Comparison of ENCODE assay signal across 8 cellular contexts in the genomic region with DNA sequence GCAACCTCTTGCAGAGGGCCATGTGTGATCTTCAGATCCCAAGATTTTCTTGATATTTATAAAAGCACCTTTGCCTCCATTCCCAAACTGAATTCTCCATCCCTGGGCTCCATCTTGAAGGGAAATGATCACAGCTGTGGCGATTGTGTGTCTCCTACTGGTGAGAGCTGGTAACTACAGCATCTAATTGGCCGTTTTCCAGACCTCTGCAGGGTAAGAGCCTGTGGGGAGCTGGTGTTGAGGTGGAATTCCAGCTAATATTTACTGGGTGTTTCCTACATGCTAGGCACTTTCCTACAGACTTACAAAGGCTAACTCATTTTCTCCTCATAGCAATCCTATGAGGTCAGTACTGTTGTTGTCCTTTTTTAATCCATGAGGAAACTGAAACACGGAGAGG. TPM values are rescaled to one million over a fixed set of nuclear protein-coding genes. Genes with fewer than 3 reads are reported as not detected.
DNase-seq lines count a peak whose midpoint lies in the region; ATAC-seq and TF ChIP-seq lines count a peak whose summit lies in the region.

No MANE protein-coding gene starts in this region.

- H3K27me3 ChIP-seq in adipocyte (replicated peaks; ENCODE audit: control insufficient read depth, insufficient read depth, low read length) (peaks cover 11% of the 10 kb centered on the region), left lung (no peaks in the 10 kb centered on the region)

- peak; percentile 54 for DNase-seq in stimulated activated CD4-positive, alpha-beta T cell treated with anti-CD3 and anti-CD28 coated beads, Interleukin-4, amount 100 ng/mL, for 24 hours
- DNase-seq in stimulated activated CD4-positive, alpha-beta T cell treated with anti-CD3 and anti-CD28 coated beads, Interleukin-4, amount 100 ng/mL, for 4 hours: no peak
- peak; percentile 42 for DNase-seq in MV-4-11 (lab: John Stamatoyannopoulos, UW)
- peak; percentile 52 for DNase-seq in adipocyte (ENCODE audit: low read depth)
- no peak for DNase-seq in left lung
- no peak for DNase-seq in T-helper 9 cell
- no peak for DNase-seq in 8988T

- intact Hi-C loops in left lung (cut with DNase I): no loop called here

- no peak overlapping the region for H3K4me3 ChIP-seq in adipocyte (ENCODE audit: low read length)
- H3K4me3 ChIP-seq in left lung: no peak overlapping the region

- H3K36me3 ChIP-seq in adipocyte (ENCODE audit: control insufficient read depth, insufficient read depth, low read length, severe bottlenecking): no peaks in the 10 kb centered on the region
- no peaks in the 10 kb centered on the region for H3K36me3 ChIP-seq in left lung

- H3K9me3 ChIP-seq in adipocyte (ENCODE audit: control insufficient read depth, low read length) (no peaks in the 10 kb centered on the region), left lung (no peaks in the 10 kb centered on the region)

- peak; percentile 44 to 72 for TF ChIP-seq CTCF in left lung (IDR thresholded peaks at IDR 0.05)

- H3K27ac ChIP-seq in left lung: no peak overlapping the region

- H3K4me1 ChIP-seq in adipocyte (ENCODE audit: control insufficient read depth, insufficient read depth, low read length) (peaks cover 3% of the 10 kb centered on the region), left lung (peaks cover 0 to 42% of the 10 kb centered on the region in 2 donors)

- ATAC-seq in left lung: peak; percentile 60
- no peak for ATAC-seq in GM21447 (IDR thresholded peaks at IDR 0.05; ENCODE audit: unreplicated experiment)

- H3K9ac ChIP-seq in adipocyte (ENCODE audit: low read length): no peak overlapping the region

RNA-seq across cellular contexts. Expression of gene FNDC1, which starts 59.2 kb away (rescaled TPM):
- 1 to 10 TPM in 1 of 2 donors, under 1 TPM in 1; 0.68 to 5.4 TPM for total RNA-seq in left lung

Comparison
In these comparisons a context has a peak if more than half of its experiments do, and no peak if none do; other contexts are left out.
1. DNase-seq: peak in stimulated activated CD4-positive, alpha-beta T cell treated with anti-CD3 and anti-CD28 coated beads, Interleukin-4, amount 100 ng/mL, for 24 hours (single experiment), MV-4-11 (single experiment) and adipocyte (single experiment); none in stimulated activated CD4-positive, alpha-beta T cell treated with anti-CD3 and anti-CD28 coated beads, Interleukin-4, amount 100 ng/mL, for 4 hours (0 of 2), left lung (0 of 2), T-helper 9 cell (single experiment) and 8988T (single experiment).